Comparison of ENCODE assay signal across 15 cellular contexts in the genomic region with DNA sequence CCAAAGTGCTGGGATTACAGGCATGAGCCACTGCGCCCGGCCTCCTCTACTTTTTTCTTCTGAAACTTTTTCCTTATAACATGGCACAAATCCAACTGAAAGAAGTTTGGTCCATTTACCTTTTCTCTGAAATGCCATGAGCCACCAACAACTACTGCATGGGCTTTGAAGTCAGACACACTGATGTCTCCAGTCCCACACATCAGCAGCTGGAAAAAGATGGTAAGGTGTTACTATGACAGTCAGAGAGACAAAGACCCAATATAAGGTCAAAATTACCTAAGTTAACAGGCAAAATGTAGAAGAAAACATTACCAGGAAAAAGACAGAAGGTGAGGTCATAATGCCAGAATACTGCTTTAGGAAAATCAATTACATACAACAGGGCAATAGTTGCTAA. TPM values are rescaled to one million over a fixed set of nuclear protein-coding genes. Genes with fewer than 3 reads are reported as not detected.
DNase-seq lines count a peak whose midpoint lies in the region; ATAC-seq and TF ChIP-seq lines count a peak whose summit lies in the region.
"Had no signal": no experiment of that assay in that cellular context is flagged by ENCODE, and none has a peak within 500 bp of the region (broad histone marks: within the 10 kb centered on the region; RNA-seq: fewer than 3 reads in every experiment).

No MANE protein-coding gene starts in this region.

- ATAC-seq in IMR-90 (ENCODE audit: low read depth) (no peak), T-helper 17 cell (no peak), thoracic aorta (ENCODE audit: insufficient number of reproducible peaks, low FRiP score, low read depth) (no peak), HG03175 (IDR thresholded peaks at IDR 0.05; ENCODE audit: unreplicated experiment) (no peak)
- ATAC-seq: CD8-positive, alpha-beta T cell; GM23338 had no signal

- no peaks in the 10 kb centered on the region for H3K9me3 Mint-ChIP-seq in osteocyte (ENCODE audit: unreplicated experiment)
- H3K9me3 Mint-ChIP-seq: CD14-positive monocyte; CD8-positive, alpha-beta T cell; GM23338 had no signal

- H3K27ac ChIP-seq in IMR-90 (ENCODE audit: insufficient read depth, low read length), result no peak overlapping the region
- peak overlapping the region; percentile 87 to 91 for H3K27ac ChIP-seq in thoracic aorta
- no peak overlapping the region for H3K27ac ChIP-seq in adrenal gland
- H3K27ac ChIP-seq: A549 had no signal

- H2BK120ac ChIP-seq in IMR-90 (ENCODE audit: low read depth, low read length), result no peak overlapping the region

- H3K4me1 ChIP-seq in IMR-90 (ENCODE audit: control insufficient read depth, insufficient read depth, low read length) (peaks cover 9% of the 10 kb centered on the region; the same call in 1 of the 2 replicates), thoracic aorta (ENCODE audit: control insufficient read depth in 1 of 2, low read depth in 2 of 2) (peaks cover 28 to 74% of the 10 kb centered on the region in 2 donors), adrenal gland (replicated peaks in 1 of 2) (no peaks in the 10 kb centered on the region)

- WGBS in IMR-90 (ENCODE audit: extremely low coverage in 2 of 2, insufficient read length in 1 of 2), 2 experiments, result no CpG with 5 or more reads among the region's 2 CpGs
- WGBS in adrenal gland, 4 donors, result 92 to 98% (median 97%) methylated on average over 2 of the region's 2 CpGs

- peak overlapping the region; percentile 60 for H2AK9ac ChIP-seq in IMR-90 (replicated peaks; ENCODE audit: low read depth, low read length, poor library complexity)

- no peak overlapping the region for H2BK20ac ChIP-seq in IMR-90 (ENCODE audit: low read depth, low read length)

- H3K4me3 Mint-ChIP-seq in T-helper 17 cell (no peak overlapping the region), osteocyte (ENCODE audit: unreplicated experiment) (no peak overlapping the region)
- H3K4me3 Mint-ChIP-seq: CD14-positive monocyte; CD8-positive, alpha-beta T cell; GM23338 had no signal

- no peak overlapping the region for H4K5ac ChIP-seq in IMR-90 (ENCODE audit: low read depth, low read length)

- H3K18ac ChIP-seq in IMR-90 (ENCODE audit: low read depth, low read length), result no peak overlapping the region

- in situ Hi-C loops in IMR-90 (cut with MboI; ENCODE audit: low sequenced_read_pairs), result no loop called here

- H3K4me3 ChIP-seq in IMR-90 (ENCODE audit: insufficient read depth, low read depth, low read length) (no peak overlapping the region), thoracic aorta (no peak overlapping the region), adrenal gland (no peak overlapping the region)
- H3K4me3 ChIP-seq: A549, GM23338 had no signal

- H4K8ac ChIP-seq in IMR-90 (ENCODE audit: low read depth in 2 of 2, low read length in 2 of 2), result no peak overlapping the region

- H2AK5ac ChIP-seq in IMR-90 (ENCODE audit: low read depth, low read length), result no peak overlapping the region

- H4K91ac ChIP-seq in IMR-90 (ENCODE audit: insufficient read depth, low read depth, low read length), result no peak overlapping the region

- peaks cover 24% of the 10 kb centered on the region for H3K9me1 ChIP-seq in IMR-90 (ENCODE audit: insufficient read depth, low read length)

- H3K14ac ChIP-seq in IMR-90 (replicated peaks; ENCODE audit: low read depth, low read length), result no peak overlapping the region

- no peaks in the 10 kb centered on the region for H3K4me1 Mint-ChIP-seq in T-helper 17 cell
- peaks cover 10% of the 10 kb centered on the region for H3K4me1 Mint-ChIP-seq in osteocyte (ENCODE audit: unreplicated experiment)
- H3K4me1 Mint-ChIP-seq: CD14-positive monocyte, GM23338 had no signal

- TF ChIP-seq POLR2A in IMR-90 (IDR thresholded peaks at IDR 0.05; ENCODE audit: low read depth, low read length) (no peak), adrenal gland (IDR thresholded peaks at IDR 0.05) (no peak)

- CTCF ChIA-PET in IMR-90 (lab: Yijun Ruan, JAX), result interaction anchor here (0.6 kb wide), 1 partner anchor 53 kb away, joined by 4 read pairs; the partner anchor contains the start of gene LTBP2

- H3K27ac Mint-ChIP-seq in T-helper 17 cell (peak overlapping the region; percentile 34), osteocyte (ENCODE audit: unreplicated experiment) (no peak overlapping the region)
- H3K27ac Mint-ChIP-seq: CD8-positive, alpha-beta T cell had no signal

- peaks cover 8 to 30% of the 10 kb centered on the region in 2 experiments; a peak in 2 of 4 replicates for H3K79me1 ChIP-seq in IMR-90 (ENCODE audit: low read depth in 1 of 2, low read length in 2 of 2)

- H3K56ac ChIP-seq in IMR-90 (ENCODE audit: extremely low read depth, insufficient read depth, low read length), result no peak overlapping the region

- H3K23ac ChIP-seq in IMR-90 (ENCODE audit: low read depth, low read length), result no peak overlapping the region

- peaks cover 45% of the 10 kb centered on the region for H3K36me3 ChIP-seq in IMR-90 (ENCODE audit: control insufficient read depth, insufficient read depth, low read length)
- peaks cover 18% of the 10 kb centered on the region for H3K36me3 ChIP-seq in thoracic aorta
- peaks cover 0 to 69% of the 10 kb centered on the region in 2 donors for H3K36me3 ChIP-seq in adrenal gland (replicated peaks in 1 of 2)

- no peaks in the 10 kb centered on the region for H3K9me3 ChIP-seq in IMR-90 (ENCODE audit: control insufficient read depth, insufficient read depth, low read length)
- H3K9me3 ChIP-seq in T-helper 17 cell (ENCODE audit: control insufficient read depth, low read length, poor library complexity, severe bottlenecking), result no peaks in the 10 kb centered on the region
- H3K9me3 ChIP-seq in thoracic aorta, result no peaks in the 10 kb centered on the region
- H3K9me3 ChIP-seq in adrenal gland (replicated peaks in 1 of 3), result no peaks in the 10 kb centered on the region
- H3K9me3 ChIP-seq: A549 had no signal

- no TSS peak for BruUV-seq in IMR-90 (replicated peaks; lab: Mats Ljungman, UMichigan)

- POLR2A ChIA-PET in IMR-90 (lab: Charles Lee; ENCODE audit: unreplicated experiment), result no interaction called here

- H3K27me3 ChIP-seq in IMR-90 (ENCODE audit: control insufficient read depth, insufficient read depth, low read length) (no peaks in the 10 kb centered on the region), thoracic aorta (replicated peaks; ENCODE audit: insufficient read depth) (no peaks in the 10 kb centered on the region), adrenal gland (no peaks in the 10 kb centered on the region)

- dilution Hi-C loops in IMR-90 (cut with HindIII; ENCODE audit: low sequenced_read_pairs, unreplicated experiment), result no loop called here

- H2BK5ac ChIP-seq in IMR-90 (ENCODE audit: low read depth, low read length, poor library complexity, severe bottlenecking), result no peak overlapping the region

- H3K9ac ChIP-seq in IMR-90 (ENCODE audit: low read depth, low read length), result no peak overlapping the region

- no peak overlapping the region for H3K4me2 ChIP-seq in IMR-90 (ENCODE audit: low read depth, low read length)
- H3K4me2 ChIP-seq: A549, GM23338 had no signal

- H2AFZ ChIP-seq in IMR-90 (replicated peaks; ENCODE audit: low read length, poor library complexity), result no peak overlapping the region
- H2AFZ ChIP-seq: GM23338 had no signal

- intact Hi-C loops in IMR-90 (cut with micrococcal nuclease), result no loop called here
- intact Hi-C loops in adrenal gland (cut with DNase I), result no loop called here

- no peaks in the 10 kb centered on the region for H4K20me1 ChIP-seq in IMR-90 (ENCODE audit: insufficient read depth, low read length)

- no peak for DNase-seq in IMR-90
- no peak for DNase-seq in T-helper 17 cell
- DNase-seq in osteocyte (ENCODE audit: extremely low spot score, unreplicated experiment), result peak; percentile 17
- DNase-seq in thoracic aorta (ENCODE audit: low spot score), result no peak
- no peak for DNase-seq in adrenal gland
- DNase-seq: CD8-positive, alpha-beta T cell; COR-L47; DMS153; DND-41; GDM1; H7 had no signal

- no peak for TF ChIP-seq CTCF in IMR-90 (conservative IDR thresholded peaks at IDR 0.05; ENCODE audit: low read depth, low read length)
- TF ChIP-seq CTCF in osteocyte (IDR thresholded peaks at IDR 0.05), result no peak
- no peak for TF ChIP-seq CTCF in thoracic aorta (IDR thresholded peaks at IDR 0.05)
- TF ChIP-seq CTCF in adrenal gland (IDR thresholded peaks at IDR 0.05), result no peak

- 0 out of 2 replicates have a peak overlapping the region, but pooled peaks have one; percentile 13 for H3K4ac ChIP-seq in IMR-90 (ENCODE audit: low read depth, low read length)

- no peak for TF ChIP-seq RAD21 in IMR-90 (IDR thresholded peaks at IDR 0.05; ENCODE audit: low read length)

- H3K36me3 Mint-ChIP-seq in T-helper 17 cell (ENCODE audit: low read depth) (peaks cover 11% of the 10 kb centered on the region), osteocyte (ENCODE audit: unreplicated experiment) (peaks cover 61% of the 10 kb centered on the region)

- H3K27me3 Mint-ChIP-seq in T-helper 17 cell (no peaks in the 10 kb centered on the region), osteocyte (ENCODE audit: unreplicated experiment) (no peaks in the 10 kb centered on the region)

- no peak overlapping the region for H2BK15ac ChIP-seq in IMR-90 (ENCODE audit: low read depth, low read length)

TF ChIP-seq in IMR-90, 13 proteins besides CTCF, POLR2A, EP300 and RAD21 (continues in another document):
- no peak for TF ChIP-seq BHLHE40 (IDR thresholded peaks at IDR 0.05; ENCODE audit: low read depth, low read length)

RNA-seq across cellular contexts. Expression of gene AREL1, which starts 48.2 kb away (rescaled TPM):
- 38.3 and 39.3 TPM in 2 replicates for total RNA-seq in IMR-90 (2012; rRNA removed)
- 30.0 and 34.4 TPM in 2 replicates for polyA plus RNA-seq in IMR-90 (2012; rRNA removed)
- polyA plus RNA-seq in IMR-90 (2012; cell fraction: cytosol; rRNA removed), result 20.5 and 23.7 TPM in 2 replicates
- polyA plus RNA-seq in IMR-90 (2012; cell fraction: nucleus; rRNA removed; ENCODE audit: low replicate concordance), result 51.1 and 52.7 TPM in 2 replicates
- 10 to 100 TPM; 44.9 to 49.0 TPM for total RNA-seq in T-helper 17 cell
- 45.6 and 47.7 TPM in 2 replicates for total RNA-seq in osteocyte
- 10 to 100 TPM; 29.6 to 51.4 TPM for total RNA-seq in thoracic aorta
- total RNA-seq in adrenal gland, result 10 to 100 TPM; 17.6 to 34.3 (median 30.8) TPM
- 10 to 100 TPM; 13.0 to 27.5 (median 13.4) TPM for polyA plus RNA-seq in adrenal gland

RNA-seq across cellular contexts. Expression of gene FCF1, which starts 48.2 kb away (rescaled TPM):
- total RNA-seq in IMR-90 (2012; rRNA removed), result 37.1 and 39.7 TPM in 2 replicates
- 33.3 and 45.5 TPM in 2 replicates for polyA plus RNA-seq in IMR-90 (2012; rRNA removed)
- polyA plus RNA-seq in IMR-90 (2012; cell fraction: cytosol; rRNA removed), result 3.9 and 9.4 TPM in 2 replicates
- polyA plus RNA-seq in IMR-90 (2012; cell fraction: nucleus; rRNA removed; ENCODE audit: low replicate concordance), result 1.9 and 19.2 TPM in 2 replicates
- 10 to 100 TPM; 37.2 to 39.5 TPM for total RNA-seq in T-helper 17 cell
- 59.5 and 61.6 TPM in 2 replicates for total RNA-seq in osteocyte
- total RNA-seq in thoracic aorta, result 10 to 100 TPM; 31.8 to 32.5 TPM
- total RNA-seq in adrenal gland, result 10 to 100 TPM; 12.4 to 53.0 (median 41.2) TPM
- 10 to 100 TPM in 1 of 3 donors, 1 to 10 TPM in 2; 2.9 to 61.4 (median 9.9) TPM for polyA plus RNA-seq in adrenal gland

RNA-seq across cellular contexts. Expression of gene LTBP2, which starts 52.7 kb away (rescaled TPM):
- total RNA-seq in IMR-90 (2012; rRNA removed) (23.8 and 26.7 TPM in 2 replicates), T-helper 17 cell (under 1 TPM; 0.34 to 0.57 TPM), osteocyte (377 and 379 TPM in 2 replicates), thoracic aorta (100 to 1,000 TPM; 674 to 973 TPM), adrenal gland (10 to 100 TPM in 2 of 8 donors, 1 to 10 TPM in 6; 2.3 to 17.0 (median 7.3) TPM)
- polyA plus RNA-seq in IMR-90 (2012; rRNA removed) (79.3 and 81.8 TPM in 2 replicates), adrenal gland (1 to 10 TPM; 2.1 to 2.4 (median 2.2) TPM)
- polyA plus RNA-seq in IMR-90 (2012; cell fraction: cytosol; rRNA removed), result 49.1 and 65.1 TPM in 2 replicates
- 57.1 and 111 TPM in 2 replicates for polyA plus RNA-seq in IMR-90 (2012; cell fraction: nucleus; rRNA removed; ENCODE audit: low replicate concordance)

Comparison
In these comparisons a context has a peak if more than half of its experiments do, and no peak if none do; other contexts are left out.
1. H3K27ac ChIP-seq: peak in thoracic aorta (2 of 2); none in IMR-90 (single experiment) and adrenal gland (0 of 5).
2. RNA of gene LTBP2, which starts 52.7 kb away (total RNA-seq): 674 to 973 TPM in thoracic aorta and 377 to 379 TPM in osteocyte; 23.8 to 26.7 TPM in IMR-90, 2.3 to 17.0 TPM in adrenal gland and 0.34 to 0.57 TPM in T-helper 17 cell; every median in the first group is over 10 times any median in the second.